In the genomic region with DNA sequence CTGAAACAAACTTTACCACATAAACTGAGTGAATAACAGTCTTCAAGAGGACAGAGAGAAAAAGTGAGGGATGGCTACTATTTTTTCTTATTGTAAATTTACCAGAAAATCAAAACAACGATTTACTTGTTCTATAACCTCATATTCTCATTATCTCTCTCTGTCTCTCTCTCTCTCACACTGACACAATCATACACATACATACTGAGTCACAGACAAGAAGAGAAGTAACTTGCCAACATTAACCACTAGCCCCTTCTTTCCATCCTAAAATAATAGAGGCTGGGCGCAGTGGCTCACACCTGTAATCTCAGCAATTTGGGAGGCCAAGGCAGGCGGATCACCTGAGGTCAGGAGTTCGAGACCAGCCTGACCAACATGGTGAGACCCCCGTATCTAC, we compare ENCODE assay signal across 25 cellular contexts.
"Had no signal": no experiment of that assay in that cellular context is flagged by ENCODE, and none has a peak within 500 bp of the region (broad histone marks: within the 10 kb centered on the region; RNA-seq: fewer than 3 reads in every experiment).

No MANE protein-coding gene starts in this region.

- H3K9me3 Mint-ChIP-seq: memory B cell; natural killer cell; neural crest cell; stimulated activated effector memory CD8-positive, alpha-beta T cell treated with anti-CD3 and anti-CD28 coated beads, Interleukin-12 subunit alpha, Interleukin-12 subunit beta, amount 100 ng/mL, for 72 hours had no signal

- H3K27me3 ChIP-seq: esophagus muscularis mucosa, sigmoid colon, testis, tibial artery, upper lobe of left lung had no signal

- H3K4me3 Mint-ChIP-seq: memory B cell; natural killer cell; neural crest cell; stimulated activated effector memory CD8-positive, alpha-beta T cell treated with anti-CD3 and anti-CD28 coated beads, Interleukin-12 subunit alpha, Interleukin-12 subunit beta, amount 100 ng/mL, for 72 hours had no signal

- H3K4me1 ChIP-seq: esophagus muscularis mucosa, lower lobe of right lung, prostate gland, sigmoid colon, testis, tibial artery, upper lobe of left lung had no signal

- H3K27ac Mint-ChIP-seq: memory B cell; natural killer cell; stimulated activated effector memory CD8-positive, alpha-beta T cell treated with anti-CD3 and anti-CD28 coated beads, Interleukin-12 subunit alpha, Interleukin-12 subunit beta, amount 100 ng/mL, for 72 hours had no signal

- DNase-seq: dermis blood vessel endothelial cell; effector memory CD4-positive, alpha-beta T cell; foreskin melanocyte; left ventricle myocardium superior; lower lobe of right lung; natural killer cell; right cardiac atrium; sigmoid colon; stimulated activated CD4-positive, alpha-beta T cell treated with anti-CD3 and anti-CD28 coated beads, Interleukin-2, amount 100 ng/mL, for 24 hours; stimulated activated CD4-positive, alpha-beta T cell treated with anti-CD3 and anti-CD28 coated beads, Interleukin-4, amount 100 ng/mL, for 24 hours; stimulated activated naive CD8-positive, alpha-beta T cell treated with anti-CD3 and anti-CD28 coated beads, Interleukin-15, Interleukin-2, amounts not matched to agents 100 U/mL and 50 U/mL, for 24 hours; substantia nigra; testis; tibial artery; upper lobe of left lung had no signal

- H3K4me3 ChIP-seq: coronary artery, esophagus muscularis mucosa, lower lobe of right lung, prostate gland, sigmoid colon, testis, tibial artery, upper lobe of left lung had no signal

- ATAC-seq: left ventricle myocardium superior; lower lobe of right lung; natural killer cell; right cardiac atrium; stimulated activated effector memory CD8-positive, alpha-beta T cell treated with anti-CD3 and anti-CD28 coated beads, Interleukin-12 subunit alpha, Interleukin-12 subunit beta, amount 100 ng/mL, for 72 hours; stimulated activated naive CD8-positive, alpha-beta T cell treated with anti-CD3 and anti-CD28 coated beads, Interleukin-15, Interleukin-2, amounts not matched to agents 100 U/mL and 50 U/mL, for 24 hours had no signal

- H3K36me3 ChIP-seq: esophagus muscularis mucosa, lower lobe of right lung, neutrophil, prostate gland, sigmoid colon, tibial artery, upper lobe of left lung had no signal

- FAIRE-seq: endothelial cell of umbilical vein, keratinocyte, urothelium cell line had no signal

- H3K27ac ChIP-seq: coronary artery, esophagus muscularis mucosa, lower lobe of right lung, neutrophil, prostate gland, sigmoid colon, testis, tibial artery, upper lobe of left lung had no signal

- H3K36me3 Mint-ChIP-seq: memory B cell; natural killer cell; stimulated activated effector memory CD8-positive, alpha-beta T cell treated with anti-CD3 and anti-CD28 coated beads, Interleukin-12 subunit alpha, Interleukin-12 subunit beta, amount 100 ng/mL, for 72 hours had no signal

- H3K27me3 Mint-ChIP-seq: memory B cell had no signal

- H3K9me3 ChIP-seq: esophagus muscularis mucosa, lower lobe of right lung, neutrophil, prostate gland, sigmoid colon, testis, tibial artery, upper lobe of left lung had no signal

- H3K4me1 Mint-ChIP-seq: memory B cell; natural killer cell; stimulated activated effector memory CD8-positive, alpha-beta T cell treated with anti-CD3 and anti-CD28 coated beads, Interleukin-12 subunit alpha, Interleukin-12 subunit beta, amount 100 ng/mL, for 72 hours had no signal
